ENCODE assay signal across 18 cellular contexts in genomic region chr1:53330819-53331218, GRCh38. TPM values are rescaled to one million over a fixed set of nuclear protein-coding genes. Genes with fewer than 3 reads are reported as not detected.
A peak's percentile ranks its signal among the peaks of the same experiment; 100 is the strongest.
DNase-seq lines count a peak whose midpoint lies in the region; ATAC-seq and TF ChIP-seq lines count a peak whose summit lies in the region.
"Had no signal": no experiment of that assay in that cellular context is flagged by ENCODE, and none has a peak within 500 bp of the region (broad histone marks: within the 10 kb centered on the region; RNA-seq: fewer than 3 reads in every experiment).

No MANE protein-coding gene starts in this region.

- no peaks in the 10 kb centered on the region for H3K4me1 ChIP-seq in H9 (ENCODE audit: insufficient read depth, low read length)

- no peak overlapping the region for H4K5ac ChIP-seq in H9 (ENCODE audit: insufficient read length, low read depth, low read length)

- H3K18ac ChIP-seq in H9 (ENCODE audit: insufficient read length, low read depth, low read length), result no peak overlapping the region

- H3K79me1 ChIP-seq in H9 (ENCODE audit: insufficient read depth, low read depth, low read length, poor library complexity, severe bottlenecking), result no peaks in the 10 kb centered on the region

- peaks cover 8% of the 10 kb centered on the region for H3K27me3 Mint-ChIP-seq in H9 (ENCODE audit: low read depth)
- H3K27me3 Mint-ChIP-seq in chondrocyte (ENCODE audit: low read depth), result peaks cover 2% of the 10 kb centered on the region
- H3K27me3 Mint-ChIP-seq: stimulated activated memory B cell treated with anti-CD40 and anti-IgM and Interleukin-4, amounts not matched to agents 10 μg/mL and 1 μg/mL and 100 μg/mL, for 72 hours had no signal

- H2AFZ ChIP-seq in H9 (ENCODE audit: low read length), result no peak overlapping the region

- no peaks in the 10 kb centered on the region for H3K79me2 ChIP-seq in H9 (ENCODE audit: insufficient read depth, low read length)

- H3T11ph ChIP-seq in H9 (ENCODE audit: low read length), result no peak overlapping the region

- H2BK15ac ChIP-seq in H9 (ENCODE audit: low read depth, low read length), result no peak overlapping the region

- no CpG with 5 or more reads among the region's 5 CpGs for WGBS in H9 (ENCODE audit: extremely low coverage, insufficient read length, low lambda C conversion rate)

- no peak overlapping the region for H2BK120ac ChIP-seq in H9 (ENCODE audit: low read depth, low read length, poor library complexity, severe bottlenecking)

- H3K23ac ChIP-seq in H9 (ENCODE audit: insufficient read length, low read depth, low read length), result no peak overlapping the region

- no peak for TF ChIP-seq CTCF in H9 (conservative IDR thresholded peaks at IDR 0.05)
- no peak for TF ChIP-seq CTCF in chondrocyte (IDR thresholded peaks at IDR 0.05)

- no peak overlapping the region for H2BK12ac ChIP-seq in H9 (ENCODE audit: insufficient read length, low read depth, low read length)

- no peak overlapping the region for H2AK5ac ChIP-seq in H9 (ENCODE audit: insufficient read length, low read length)

- no peak overlapping the region for H2BK5ac ChIP-seq in H9 (ENCODE audit: insufficient read length, low read length)

- intact Hi-C loops in sciatic nerve (cut with DNase I), result no loop called here

- no peak overlapping the region for H3K56ac ChIP-seq in H9 (ENCODE audit: insufficient read length, low read depth, low read length)

- DNase-seq in activated T-cell treated with anti-CD3 and anti-CD28 coated beads, Interleukin-2, amount 50 U/mL, for 48 hours, result peak; percentile 7 to 15
- DNase-seq in activated T-cell treated with anti-CD3 and anti-CD28 coated beads for 4 hours (no peak), H9 (peak; percentile 20), chondrocyte (ENCODE audit: low spot score) (peak; percentile 69), sciatic nerve (ENCODE audit: low spot score) (peak; percentile 42), cerebellar cortex (ENCODE audit: low spot score) (no peak), NAMALWA (ENCODE audit: low spot score) (no peak)
- DNase-seq: dermis blood vessel endothelial cell, esophagus squamous epithelium, glutamatergic neuron, immature natural killer cell, midbrain, NCI-H2029 treated with DMSO at 0.1 percent for 48 hours, NCI-H69, nucleus accumbens, small intestine had no signal

- no peak overlapping the region for H4K91ac ChIP-seq in H9 (ENCODE audit: insufficient read length, low read depth, low read length)

- H3K27me3 ChIP-seq in H9 (ENCODE audit: insufficient read depth, low read length), result no peaks in the 10 kb centered on the region

- H3K27ac Mint-ChIP-seq in H9 (no peak overlapping the region), chondrocyte (ENCODE audit: unreplicated experiment) (no peak overlapping the region)
- H3K27ac Mint-ChIP-seq: stimulated activated memory B cell treated with anti-CD40 and anti-IgM and Interleukin-4, amounts not matched to agents 10 μg/mL and 1 μg/mL and 100 μg/mL, for 72 hours had no signal

- H3K9me3 Mint-ChIP-seq in H9 (0 out of 5 replicates have a peak, but pooled peaks cover 0 to 3% of the 10 kb centered on the region in 2 experiments), chondrocyte (ENCODE audit: low read depth) (no peaks in the 10 kb centered on the region)
- H3K9me3 Mint-ChIP-seq: immature natural killer cell; stimulated activated memory B cell treated with anti-CD40 and anti-IgM and Interleukin-4, amounts not matched to agents 10 μg/mL and 1 μg/mL and 100 μg/mL, for 72 hours had no signal

- no peak overlapping the region for H2BK20ac ChIP-seq in H9 (ENCODE audit: low read depth, low read length, poor library complexity, severe bottlenecking)

- no peak overlapping the region for H3K27ac ChIP-seq in H9 (ENCODE audit: insufficient read length, low read depth, low read length)
- H3K27ac ChIP-seq: esophagus squamous epithelium had no signal

- H3K4me1 Mint-ChIP-seq in H9 (peaks cover 8 to 9% of the 10 kb centered on the region in 2 experiments), chondrocyte (ENCODE audit: low read depth) (peaks cover 7% of the 10 kb centered on the region)

- no peak overlapping the region for H3K4me3 Mint-ChIP-seq in H9
- H3K4me3 Mint-ChIP-seq in chondrocyte (ENCODE audit: unreplicated experiment), result no peak overlapping the region
- H3K4me3 Mint-ChIP-seq: stimulated activated memory B cell treated with anti-CD40 and anti-IgM and Interleukin-4, amounts not matched to agents 10 μg/mL and 1 μg/mL and 100 μg/mL, for 72 hours had no signal

- H3K23me2 ChIP-seq in H9 (ENCODE audit: insufficient read length, low read depth, low read length, poor library complexity, severe bottlenecking), result peaks cover 15% of the 10 kb centered on the region

- ATAC-seq in sciatic nerve, result no peak
- ATAC-seq in HG02798 (IDR thresholded peaks at IDR 0.05; ENCODE audit: poor library complexity, unreplicated experiment), result no peak
- ATAC-seq: stimulated activated memory B cell treated with anti-CD40 and anti-IgM and Interleukin-4, amounts not matched to agents 10 μg/mL and 1 μg/mL and 100 μg/mL, for 72 hours had no signal

- no peak overlapping the region for H4K8ac ChIP-seq in H9 (replicated peaks; ENCODE audit: insufficient read length, low read depth, low read length)

- H4K20me1 ChIP-seq in H9 (ENCODE audit: control insufficient read depth, insufficient read depth, insufficient read length), result no peaks in the 10 kb centered on the region

- H3K36me3 Mint-ChIP-seq in H9 (ENCODE audit: insufficient read depth in 1 of 3, low read depth in 3 of 3) (peaks cover 0 to 7% (median 4%) of the 10 kb centered on the region in 3 experiments; a peak in 3 of 7 replicates), chondrocyte (ENCODE audit: low read depth) (no peaks in the 10 kb centered on the region)

- H3K9me3 ChIP-seq in H9 (ENCODE audit: control insufficient read depth, low read depth, low read length), result no peaks in the 10 kb centered on the region
- H3K9me3 ChIP-seq: esophagus squamous epithelium had no signal

- no peak overlapping the region for H3K9ac ChIP-seq in H9 (ENCODE audit: extremely low read depth, insufficient read length, low read length)

- no peak overlapping the region for H3K4ac ChIP-seq in H9 (ENCODE audit: low read depth, low read length)

- no peak overlapping the region for H3K4me2 ChIP-seq in H9 (ENCODE audit: insufficient read depth, insufficient read length, low read length)

- H3K14ac ChIP-seq in H9 (ENCODE audit: insufficient read depth, low read length), result no peak overlapping the region; the same call in 1 of the 2 replicates

RNA-seq across cellular contexts. Expression of gene LRP8, which starts 2.9 kb away (rescaled TPM):
- total RNA-seq in H9 (2021) (69.2 and 78.6 TPM in 2 replicates), chondrocyte (7.1 to 14.5 TPM (median 8.3 TPM) in 3 replicates), sciatic nerve (2.4 TPM)

Comparison
In these comparisons a context has a peak if more than half of its experiments do, and no peak if none do; other contexts are left out.
1. DNase-seq: peak in activated T-cell treated with anti-CD3 and anti-CD28 coated beads, Interleukin-2, amount 50 U/mL, for 48 hours (2 of 2), H9 (single experiment), chondrocyte (single experiment) and sciatic nerve (single experiment); none in activated T-cell treated with anti-CD3 and anti-CD28 coated beads for 4 hours (single experiment), cerebellar cortex (single experiment) and NAMALWA (single experiment).